Comparison of ENCODE assay signal across 22 cellular contexts in the genomic region with DNA sequence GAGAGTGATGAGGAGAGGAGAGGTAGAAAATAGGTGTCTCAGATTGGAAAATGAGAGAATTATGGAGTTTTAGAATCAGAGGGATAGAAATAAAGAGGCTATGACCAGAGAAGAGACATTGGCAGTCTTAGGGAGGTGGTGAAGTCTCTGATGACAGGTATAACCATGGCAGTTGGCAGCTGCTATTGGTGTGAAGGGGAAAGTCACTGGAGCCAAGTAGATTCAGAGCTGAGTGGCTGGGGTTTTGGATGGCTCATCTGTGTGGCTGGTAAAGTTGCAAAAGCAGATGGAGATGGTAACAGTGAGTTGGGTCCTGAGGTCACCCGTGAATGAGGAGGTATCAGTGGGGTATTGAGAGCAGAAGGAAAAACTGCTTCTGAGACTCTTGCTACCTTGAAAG.
"Had no signal": no experiment of that assay in that cellular context is flagged by ENCODE, and none has a peak within 500 bp of the region (broad histone marks: within the 10 kb centered on the region; RNA-seq: fewer than 3 reads in every experiment).

No MANE protein-coding gene starts in this region.

- H3K27me3 ChIP-seq: breast epithelium, MG63 had no signal

- H3K4me1 ChIP-seq: breast epithelium had no signal

- DNase-seq: activated CD4-positive, CD25-positive, alpha-beta regulatory T cell; activated CD8-positive, alpha-beta memory T cell treated with anti-CD3 and anti-CD28 coated beads, Interleukin-2, amount 50 U/mL, for 4 hours; activated CD8-positive, alpha-beta T cell treated with anti-CD3 and anti-CD28 coated beads for 36 hours; activated effector memory CD4-positive, alpha-beta T cell treated with Interleukin-2 at 50 U/mL for 16 hours; activated naive CD4-positive, alpha-beta T cell; activated T-cell treated with anti-CD3 and anti-CD28 coated beads, Interleukin-2, amount 50 U/mL, for 72 hours; aorta; central memory CD4-positive, alpha-beta T cell; MG63; NCI-H1105 treated with DMSO at 0.1 percent for 48 hours; NCI-H1436 treated with DMSO at 0.1 percent for 48 hours; NCI-H187; NCI-H2081; NCI-H510A treated with DMSO at 0.1 percent for 48 hours; NCI-H69; PC-3; SIG-M5; T-helper 2 cell; T1000 had no signal

- H3K4me3 ChIP-seq: breast epithelium, MG63 had no signal

- ATAC-seq: activated CD8-positive, alpha-beta T cell treated with anti-CD3 and anti-CD28 coated beads for 36 hours; PC-3 had no signal

- H3K27ac ChIP-seq: breast epithelium, VCaP had no signal

- H3K36me3 ChIP-seq: breast epithelium, MG63 had no signal

- H3K9me3 ChIP-seq: breast epithelium, MG63 had no signal

- FAIRE-seq: RCC 7860 had no signal
